Comparison of ENCODE assay signal across 16 cellular contexts in the genomic region with DNA sequence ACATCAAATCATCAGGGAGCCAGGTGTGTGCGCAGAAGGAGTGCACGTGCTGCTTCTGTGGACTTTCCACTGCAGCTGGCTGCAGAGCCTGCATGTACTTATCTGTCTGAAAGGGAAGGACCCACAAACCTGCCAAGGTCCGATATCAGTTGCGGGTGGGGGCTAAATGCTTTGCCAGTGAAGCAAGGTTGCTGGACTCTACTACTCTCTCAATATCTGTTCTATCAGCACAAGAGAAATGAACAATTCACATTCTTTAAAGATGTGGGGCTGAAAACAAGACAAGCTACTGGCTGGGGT.
DNase-seq lines count a peak whose midpoint lies in the region; ATAC-seq and TF ChIP-seq lines count a peak whose summit lies in the region.
"Had no signal": no experiment of that assay in that cellular context is flagged by ENCODE, and none has a peak within 500 bp of the region (broad histone marks: within the 10 kb centered on the region; RNA-seq: fewer than 3 reads in every experiment).

No MANE protein-coding gene starts in this region.

- TF ChIP-seq CTCF in breast epithelium (IDR thresholded peaks at IDR 0.05) = no peak
- TF ChIP-seq CTCF in mammary epithelial cell (conservative IDR thresholded peaks at IDR 0.05 in 1 of 2, IDR thresholded peaks at IDR 0.05 in 1 of 2; ENCODE audit: extremely low read depth in 1 of 2, insufficient read depth in 1 of 2, low read depth in 1 of 2, low read length in 2 of 2) = no peak
- no peak for TF ChIP-seq CTCF in fibroblast of the aortic adventitia (IDR thresholded peaks at IDR 0.05; ENCODE audit: insufficient read depth, low read length)
- no peak for TF ChIP-seq CTCF in vagina (IDR thresholded peaks at IDR 0.05)
- TF ChIP-seq CTCF in coronary artery (IDR thresholded peaks at IDR 0.05) = no peak
- no peak for TF ChIP-seq CTCF in transverse colon (IDR thresholded peaks at IDR 0.05)

- H3K4ac ChIP-seq in neuronal stem cell (ENCODE audit: low read length) = no peak overlapping the region

- H2BK12ac ChIP-seq in neuronal stem cell (ENCODE audit: low read length) = no peak overlapping the region

- no peak overlapping the region for H2BK120ac ChIP-seq in neuronal stem cell (ENCODE audit: low read depth, low read length)

- no peak overlapping the region for H3K23ac ChIP-seq in neuronal stem cell (ENCODE audit: low read depth, low read length, poor library complexity)

- H2BK5ac ChIP-seq in neuronal stem cell (ENCODE audit: low read length) = no peak overlapping the region

- H3K14ac ChIP-seq in neuronal stem cell (ENCODE audit: low read length) = peak overlapping the region; percentile 4

- CTCF ChIA-PET in mammary epithelial cell (lab: Charles Lee; ENCODE audit: low non-redundant PET) = no interaction called here

- in situ Hi-C loops in mammary epithelial cell (cut with MboI; ENCODE audit: low sequenced_read_pairs in 2 of 2) (no loop called here), transverse colon (cut with MboI; ENCODE audit: low pct_ligation_motif_present in 1 of 4, low pct_unique_long_range_greater_than_20kb in 1 of 4, low sequenced_read_pairs in 3 of 4) (no loop called here)

- no peaks in the 10 kb centered on the region for H3K27me3 ChIP-seq in breast epithelium
- H3K27me3 ChIP-seq in mammary epithelial cell (ENCODE audit: insufficient read depth, low read length) = no peaks in the 10 kb centered on the region
- H3K27me3 ChIP-seq in neuronal stem cell (ENCODE audit: control insufficient read depth in 3 of 3, insufficient read depth in 3 of 3, low read depth in 1 of 3, low read length in 3 of 3) = no peaks in the 10 kb centered on the region
- H3K27me3 ChIP-seq in vagina = no peaks in the 10 kb centered on the region
- H3K27me3 ChIP-seq in transverse colon = no peaks in the 10 kb centered on the region

- H3K27ac ChIP-seq in breast epithelium (peak overlapping the region; percentile 48 to 79), mammary epithelial cell (ENCODE audit: insufficient read depth, low read depth, low read length) (no peak overlapping the region), neuronal stem cell (replicated peaks; ENCODE audit: low read length) (no peak overlapping the region), vagina (peak overlapping the region; percentile 68), coronary artery (peak overlapping the region in 1 of 2 donors; percentile 55), transverse colon (no peak overlapping the region)
- H3K27ac ChIP-seq: KMS-11 had no signal

- no peaks in the 10 kb centered on the region for H3K4me1 ChIP-seq in breast epithelium
- no peaks in the 10 kb centered on the region for H3K4me1 ChIP-seq in mammary epithelial cell (ENCODE audit: insufficient read depth, low read length)
- peaks cover 1 to 4% of the 10 kb centered on the region in 2 donors for H3K4me1 ChIP-seq in neuronal stem cell (ENCODE audit: control insufficient read depth in 2 of 2, insufficient read depth in 1 of 2, low read depth in 1 of 2, low read length in 2 of 2)
- H3K4me1 ChIP-seq in vagina = peaks cover 17% of the 10 kb centered on the region
- peaks cover 0 to 4% (median 0%) of the 10 kb centered on the region in 4 donors for H3K4me1 ChIP-seq in transverse colon
- H3K4me1 ChIP-seq: Caco-2 had no signal

- WGBS in mammary epithelial cell (ENCODE audit: low coverage, missing lambda C conversion rate) = 78% methylated on average over 4 of the region's 4 CpGs
- WGBS in neuronal stem cell (ENCODE audit: extremely low coverage in 2 of 2, insufficient read length in 2 of 2, insufficient replicate concordance in 1 of 2), 2 donors = no CpG with 5 or more reads among the region's 4 CpGs
- WGBS in transverse colon (ENCODE audit: low coverage in 1 of 2), 2 donors = 68% methylated on average over 4 of the region's 4 CpGs; no CpG with 5 or more reads in 1 of the 2 donors

- TF ChIP-seq POLR2A in breast epithelium (IDR thresholded peaks at IDR 0.05) (no peak), vagina (IDR thresholded peaks at IDR 0.05) (no peak), transverse colon (IDR thresholded peaks at IDR 0.05) (no peak)

- no peaks in the 10 kb centered on the region for H3K36me3 ChIP-seq in breast epithelium
- H3K36me3 ChIP-seq in mammary epithelial cell (ENCODE audit: insufficient read depth, low read length) = no peaks in the 10 kb centered on the region
- H3K36me3 ChIP-seq in neuronal stem cell (replicated peaks in 1 of 2; ENCODE audit: control insufficient read depth in 2 of 2, insufficient read depth in 2 of 2, low read length in 2 of 2) = no peaks in the 10 kb centered on the region
- no peaks in the 10 kb centered on the region for H3K36me3 ChIP-seq in vagina
- H3K36me3 ChIP-seq in transverse colon = no peaks in the 10 kb centered on the region

- no peak overlapping the region for H2BK15ac ChIP-seq in neuronal stem cell (ENCODE audit: low read length)

- H3K4me3 ChIP-seq in breast epithelium = no peak overlapping the region
- no peak overlapping the region for H3K4me3 ChIP-seq in mammary epithelial cell (replicated peaks in 1 of 3; ENCODE audit: insufficient read depth in 1 of 3, low read depth in 2 of 3, low read length in 3 of 3)
- H3K4me3 ChIP-seq in fibroblast of the aortic adventitia (ENCODE audit: low read depth, low read length) = no peak overlapping the region
- H3K4me3 ChIP-seq in neuronal stem cell (ENCODE audit: low read length in 2 of 2) = no peak overlapping the region
- H3K4me3 ChIP-seq in vagina = no peak overlapping the region
- no peak overlapping the region for H3K4me3 ChIP-seq in coronary artery
- no peak overlapping the region for H3K4me3 ChIP-seq in transverse colon
- H3K4me3 ChIP-seq: GM12878 had no signal

- no peaks in the 10 kb centered on the region for H3K79me1 ChIP-seq in neuronal stem cell (ENCODE audit: low read depth, low read length)

- TF ChIP-seq EP300 in transverse colon (IDR thresholded peaks at IDR 0.05; ENCODE audit: low read depth) = no peak

- intact Hi-C loops in breast epithelium (cut with DNase I; ENCODE audit: low total_unique reads) = no loop called here
- intact Hi-C loops in mammary epithelial cell (cut with micrococcal nuclease) = no loop called here
- intact Hi-C loops in vagina (cut with DNase I) = no loop called here
- intact Hi-C loops in transverse colon (cut with DNase I; ENCODE audit: low total_unique reads) = no loop called here

- H4K91ac ChIP-seq in neuronal stem cell (ENCODE audit: low read depth, low read length, poor library complexity) = no peak overlapping the region

- no peak overlapping the region for H4K8ac ChIP-seq in neuronal stem cell (ENCODE audit: low read depth, low read length)

- no peak for ATAC-seq in SK-N-SH treated with all-trans-retinoic acid at 6 μM for 48 hours
- ATAC-seq: GM12878 had no signal

- H2AFZ ChIP-seq in mammary epithelial cell (ENCODE audit: low read depth, low read length) = no peak overlapping the region
- no peak overlapping the region for H2AFZ ChIP-seq in neuronal stem cell (ENCODE audit: low read length)

- BruUV-seq in mammary epithelial cell (replicated peaks; lab: Mats Ljungman, UMichigan) = no TSS peak

- H2AK5ac ChIP-seq in neuronal stem cell (ENCODE audit: low read depth, low read length) = no peak overlapping the region

- H3K79me2 ChIP-seq in mammary epithelial cell (ENCODE audit: insufficient read depth, low read length) = no peaks in the 10 kb centered on the region

- no peak for DNase-seq in breast epithelium (ENCODE audit: low spot score in 2 of 2)
- DNase-seq in mammary epithelial cell = no peak
- peak; percentile 78 for DNase-seq in fibroblast of the aortic adventitia (ENCODE audit: low read depth)
- DNase-seq in neuronal stem cell (ENCODE audit: low spot score) = no peak
- no peak for DNase-seq in vagina (ENCODE audit: extremely low spot score in 2 of 2)
- no peak for DNase-seq in coronary artery (ENCODE audit: low spot score)
- DNase-seq in transverse colon = no peak
- DNase-seq: Caco-2; NCI-H1105 treated with DMSO at 0.1 percent for 48 hours; NCI-H2029; NCI-H524 treated with DMSO at 0.1 percent for 48 hours; NK-92 treated with Interleukin-12 subunit alpha and Interleukin-12 subunit beta, amount 100 ng/mL, for 24 hours; SHP77 had no signal

- dilution Hi-C loops in mammary epithelial cell (cut with HindIII; ENCODE audit: low sequenced_read_pairs) = no loop called here

- H3K9ac ChIP-seq in mammary epithelial cell (ENCODE audit: insufficient read depth, low read length) (no peak overlapping the region), neuronal stem cell (ENCODE audit: low read depth, low read length, poor library complexity) (no peak overlapping the region)
- H3K9ac ChIP-seq: KMS-11 had no signal

- H3K18ac ChIP-seq in neuronal stem cell (ENCODE audit: low read length) = no peak overlapping the region

- H3K4me2 ChIP-seq in mammary epithelial cell (ENCODE audit: insufficient read depth, low read depth, low read length) (no peak overlapping the region), neuronal stem cell (ENCODE audit: insufficient read depth, low read length, poor library complexity, severe bottlenecking) (no peak overlapping the region)
- H3K4me2 ChIP-seq: KMS-11 had no signal

- H3K9me3 ChIP-seq in breast epithelium (no peaks in the 10 kb centered on the region), mammary epithelial cell (replicated peaks; ENCODE audit: insufficient read depth, low read length) (no peaks in the 10 kb centered on the region), neuronal stem cell (replicated peaks in 1 of 2; ENCODE audit: control insufficient read depth in 2 of 2, insufficient read depth in 1 of 2, low read depth in 1 of 2, low read length in 2 of 2) (no peaks in the 10 kb centered on the region), vagina (no peaks in the 10 kb centered on the region), transverse colon (no peaks in the 10 kb centered on the region)
- H3K9me3 ChIP-seq: Caco-2 had no signal

- H4K20me1 ChIP-seq in mammary epithelial cell (ENCODE audit: insufficient read depth, low read length) = no peaks in the 10 kb centered on the region

TF ChIP-seq in SK-N-SH treated with all-trans-retinoic acid at 6 μM for 48 hours, 23 proteins besides CTCF, POLR2A, EP300 and RAD21 (continues in another document):
- TF ChIP-seq, protein P1, sequence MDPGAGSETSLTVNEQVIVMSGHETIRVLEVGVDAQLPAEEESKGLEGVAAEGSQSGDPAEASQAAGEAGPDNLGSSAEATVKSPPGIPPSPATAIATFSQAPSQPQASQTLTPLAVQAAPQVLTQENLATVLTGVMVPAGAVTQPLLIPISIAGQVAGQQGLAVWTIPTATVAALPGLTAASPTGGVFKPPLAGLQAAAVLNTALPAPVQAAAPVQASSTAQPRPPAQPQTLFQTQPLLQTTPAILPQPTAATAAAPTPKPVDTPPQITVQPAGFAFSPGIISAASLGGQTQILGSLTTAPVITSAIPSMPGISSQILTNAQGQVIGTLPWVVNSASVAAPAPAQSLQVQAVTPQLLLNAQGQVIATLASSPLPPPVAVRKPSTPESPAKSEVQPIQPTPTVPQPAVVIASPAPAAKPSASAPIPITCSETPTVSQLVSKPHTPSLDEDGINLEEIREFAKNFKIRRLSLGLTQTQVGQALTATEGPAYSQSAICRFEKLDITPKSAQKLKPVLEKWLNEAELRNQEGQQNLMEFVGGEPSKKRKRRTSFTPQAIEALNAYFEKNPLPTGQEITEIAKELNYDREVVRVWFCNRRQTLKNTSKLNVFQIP (CRISPR knock-in tag; IDR thresholded peaks at IDR 0.05; ENCODE audit: borderline replicate concordance, low read depth) = no peak

Comparison
In these comparisons a context has a peak if more than half of its experiments do, and no peak if none do; other contexts are left out.
1. H3K27ac ChIP-seq: peak in breast epithelium (2 of 2) and vagina (single experiment); none in mammary epithelial cell (single experiment), neuronal stem cell (single experiment) and transverse colon (0 of 4).